1 cellular context compared by ENCODE assay signal in the genomic region with DNA sequence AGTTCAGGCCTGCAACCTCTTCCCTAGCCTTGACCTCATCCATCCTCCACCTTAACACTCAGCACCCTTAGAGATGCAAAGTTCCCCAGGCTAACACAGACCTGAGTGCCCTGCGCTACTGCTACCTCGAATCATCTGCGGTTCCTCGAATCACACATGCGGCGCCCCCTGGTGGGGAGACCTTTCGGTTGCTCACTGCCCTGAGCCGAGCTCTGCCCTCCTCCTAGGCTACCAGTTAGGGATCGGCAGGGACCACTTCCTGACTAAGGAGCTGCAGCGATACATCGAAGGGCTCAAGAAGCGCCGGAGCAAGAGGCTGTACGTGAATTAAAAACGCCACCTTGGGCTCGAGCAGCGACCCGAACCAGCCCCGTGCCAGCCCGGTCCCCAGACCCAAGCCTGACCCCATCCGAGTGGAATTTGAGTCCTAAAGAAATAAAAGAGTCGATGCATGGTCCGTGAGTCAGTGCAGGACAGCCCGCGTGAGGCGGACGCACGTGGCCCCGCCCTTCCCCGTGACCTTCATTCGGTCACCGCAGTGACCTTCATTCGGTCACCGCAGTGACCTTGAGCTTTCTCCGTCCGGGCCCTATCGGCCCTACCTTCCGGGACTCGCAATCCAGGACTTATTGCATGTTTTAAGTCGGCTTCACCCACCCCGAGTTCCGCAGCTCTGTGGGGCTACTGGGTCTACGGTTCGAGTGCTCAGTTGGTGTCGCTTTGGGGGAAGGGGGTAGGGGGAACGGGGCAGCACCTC.
TF ChIP-seq lines count a peak whose summit lies in the region.

No MANE protein-coding gene starts in this region.

TF ChIP-seq in GM12878, 131 proteins besides CTCF, POLR2A, EP300 and RAD21 (continued from another document and continues in another):
- TF ChIP-seq, protein P1, sequence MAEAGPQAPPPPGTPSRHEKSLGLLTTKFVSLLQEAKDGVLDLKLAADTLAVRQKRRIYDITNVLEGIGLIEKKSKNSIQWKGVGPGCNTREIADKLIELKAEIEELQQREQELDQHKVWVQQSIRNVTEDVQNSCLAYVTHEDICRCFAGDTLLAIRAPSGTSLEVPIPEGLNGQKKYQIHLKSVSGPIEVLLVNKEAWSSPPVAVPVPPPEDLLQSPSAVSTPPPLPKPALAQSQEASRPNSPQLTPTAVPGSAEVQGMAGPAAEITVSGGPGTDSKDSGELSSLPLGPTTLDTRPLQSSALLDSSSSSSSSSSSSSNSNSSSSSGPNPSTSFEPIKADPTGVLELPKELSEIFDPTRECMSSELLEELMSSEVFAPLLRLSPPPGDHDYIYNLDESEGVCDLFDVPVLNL (IDR thresholded peaks at IDR 0.05; ENCODE audit: low read depth, low read length): no peak
- peak; percentile 93 for TF ChIP-seq NBN (IDR thresholded peaks at IDR 0.05)
- TF ChIP-seq KLF5 (IDR thresholded peaks at IDR 0.05; ENCODE audit: partially characterized antibody): peak; percentile 61
- TF ChIP-seq, protein P2, sequence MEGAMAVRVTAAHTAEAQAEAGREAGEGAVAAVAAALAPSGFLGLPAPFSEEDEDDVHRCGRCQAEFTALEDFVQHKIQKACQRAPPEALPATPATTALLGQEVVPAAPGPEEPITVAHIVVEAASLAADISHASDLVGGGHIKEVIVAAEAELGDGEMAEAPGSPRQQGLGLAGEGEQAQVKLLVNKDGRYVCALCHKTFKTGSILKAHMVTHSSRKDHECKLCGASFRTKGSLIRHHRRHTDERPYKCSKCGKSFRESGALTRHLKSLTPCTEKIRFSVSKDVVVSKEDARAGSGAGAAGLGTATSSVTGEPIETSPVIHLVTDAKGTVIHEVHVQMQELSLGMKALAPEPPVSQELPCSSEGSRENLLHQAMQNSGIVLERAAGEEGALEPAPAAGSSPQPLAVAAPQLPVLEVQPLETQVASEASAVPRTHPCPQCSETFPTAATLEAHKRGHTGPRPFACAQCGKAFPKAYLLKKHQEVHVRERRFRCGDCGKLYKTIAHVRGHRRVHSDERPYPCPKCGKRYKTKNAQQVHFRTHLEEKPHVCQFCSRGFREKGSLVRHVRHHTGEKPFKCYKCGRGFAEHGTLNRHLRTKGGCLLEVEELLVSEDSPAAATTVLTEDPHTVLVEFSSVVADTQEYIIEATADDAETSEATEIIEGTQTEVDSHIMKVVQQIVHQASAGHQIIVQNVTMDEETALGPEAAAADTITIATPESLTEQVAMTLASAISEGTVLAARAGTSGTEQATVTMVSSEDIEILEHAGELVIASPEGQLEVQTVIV (IDR thresholded peaks at IDR 0.05; ENCODE audit: borderline replicate concordance, partially characterized antibody): no peak
- TF ChIP-seq CREM (IDR thresholded peaks at IDR 0.05; ENCODE audit: low read depth): peak; percentile 47; the same call in 1 of the 2 replicates
- TF ChIP-seq NR2F1 (conservative IDR thresholded peaks at IDR 0.05): peak; percentile 95
- no peak for TF ChIP-seq ETV6 (conservative IDR thresholded peaks at IDR 0.05 in 1 of 2, IDR thresholded peaks at IDR 0.05 in 1 of 2; ENCODE audit: borderline replicate concordance in 1 of 2, low read depth in 1 of 2)
- TF ChIP-seq HCFC1 (IDR thresholded peaks at IDR 0.05; ENCODE audit: low read length): peak; percentile 25; the same call in 1 of the 2 replicates
- TF ChIP-seq ESRRA (IDR thresholded peaks at IDR 0.05; ENCODE audit: low read length): peak; percentile 100
- TF ChIP-seq RBBP5 (conservative IDR thresholded peaks at IDR 0.05): no peak
- no peak for TF ChIP-seq ZNF217 (IDR thresholded peaks at IDR 0.05)
- peak; percentile 51; the same call in 1 of the 2 replicates for TF ChIP-seq ATF7 (IDR thresholded peaks at IDR 0.05; ENCODE audit: low read depth)
- TF ChIP-seq CBX3 (IDR thresholded peaks at IDR 0.05; ENCODE audit: borderline replicate concordance, low read depth): no peak
- TF ChIP-seq, protein P3, sequence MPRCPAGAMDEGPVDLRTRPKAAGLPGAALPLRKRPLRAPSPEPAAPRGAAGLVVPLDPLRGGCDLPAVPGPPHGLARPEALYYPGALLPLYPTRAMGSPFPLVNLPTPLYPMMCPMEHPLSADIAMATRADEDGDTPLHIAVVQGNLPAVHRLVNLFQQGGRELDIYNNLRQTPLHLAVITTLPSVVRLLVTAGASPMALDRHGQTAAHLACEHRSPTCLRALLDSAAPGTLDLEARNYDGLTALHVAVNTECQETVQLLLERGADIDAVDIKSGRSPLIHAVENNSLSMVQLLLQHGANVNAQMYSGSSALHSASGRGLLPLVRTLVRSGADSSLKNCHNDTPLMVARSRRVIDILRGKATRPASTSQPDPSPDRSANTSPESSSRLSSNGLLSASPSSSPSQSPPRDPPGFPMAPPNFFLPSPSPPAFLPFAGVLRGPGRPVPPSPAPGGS (IDR thresholded peaks at IDR 0.05; ENCODE audit: borderline replicate concordance, insufficient read depth, low read depth, low read length, poor library complexity, severe bottlenecking): no peak
- TF ChIP-seq, protein P4, sequence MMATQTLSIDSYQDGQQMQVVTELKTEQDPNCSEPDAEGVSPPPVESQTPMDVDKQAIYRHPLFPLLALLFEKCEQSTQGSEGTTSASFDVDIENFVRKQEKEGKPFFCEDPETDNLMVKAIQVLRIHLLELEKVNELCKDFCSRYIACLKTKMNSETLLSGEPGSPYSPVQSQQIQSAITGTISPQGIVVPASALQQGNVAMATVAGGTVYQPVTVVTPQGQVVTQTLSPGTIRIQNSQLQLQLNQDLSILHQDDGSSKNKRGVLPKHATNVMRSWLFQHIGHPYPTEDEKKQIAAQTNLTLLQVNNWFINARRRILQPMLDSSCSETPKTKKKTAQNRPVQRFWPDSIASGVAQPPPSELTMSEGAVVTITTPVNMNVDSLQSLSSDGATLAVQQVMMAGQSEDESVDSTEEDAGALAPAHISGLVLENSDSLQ (IDR thresholded peaks at IDR 0.05): peak; percentile 30
- TF ChIP-seq STAT3 (IDR thresholded peaks at IDR 0.05; ENCODE audit: low read depth, low read length): no peak
- peak; percentile 25; the same call in 1 of the 2 replicates for TF ChIP-seq RB1 (IDR thresholded peaks at IDR 0.05; ENCODE audit: borderline replicate concordance)
- TF ChIP-seq NFIC (IDR thresholded peaks at IDR 0.05; ENCODE audit: low read depth, low read length): no peak
- TF ChIP-seq BHLHE40 (IDR thresholded peaks at IDR 0.05; ENCODE audit: borderline replicate concordance in 1 of 2, low read depth in 2 of 2, low read length in 1 of 2): peak; percentile 87 to 91
- TF ChIP-seq BRCA1 (IDR thresholded peaks at IDR 0.05; ENCODE audit: low read depth, low read length): no peak
- TF ChIP-seq, protein P5, sequence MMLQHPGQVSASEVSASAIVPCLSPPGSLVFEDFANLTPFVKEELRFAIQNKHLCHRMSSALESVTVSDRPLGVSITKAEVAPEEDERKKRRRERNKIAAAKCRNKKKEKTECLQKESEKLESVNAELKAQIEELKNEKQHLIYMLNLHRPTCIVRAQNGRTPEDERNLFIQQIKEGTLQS (IDR thresholded peaks at IDR 0.05; ENCODE audit: borderline replicate concordance, extremely low read depth, low read depth, low read length): no peak
- peak; percentile 76 for TF ChIP-seq MYC (IDR thresholded peaks at IDR 0.05; ENCODE audit: insufficient read depth, insufficient read length, insufficient replicate concordance, low read length, severe bottlenecking)
- TF ChIP-seq KAT2A (conservative IDR thresholded peaks at IDR 0.05; ENCODE audit: control insufficient read depth, low read depth, low read length): no peak
- no peak for TF ChIP-seq CBX5 (IDR thresholded peaks at IDR 0.05; ENCODE audit: low read depth)
- no peak for TF ChIP-seq FOS (IDR thresholded peaks at IDR 0.05; ENCODE audit: borderline replicate concordance, extremely low read depth, insufficient read length)
- TF ChIP-seq, protein P6, sequence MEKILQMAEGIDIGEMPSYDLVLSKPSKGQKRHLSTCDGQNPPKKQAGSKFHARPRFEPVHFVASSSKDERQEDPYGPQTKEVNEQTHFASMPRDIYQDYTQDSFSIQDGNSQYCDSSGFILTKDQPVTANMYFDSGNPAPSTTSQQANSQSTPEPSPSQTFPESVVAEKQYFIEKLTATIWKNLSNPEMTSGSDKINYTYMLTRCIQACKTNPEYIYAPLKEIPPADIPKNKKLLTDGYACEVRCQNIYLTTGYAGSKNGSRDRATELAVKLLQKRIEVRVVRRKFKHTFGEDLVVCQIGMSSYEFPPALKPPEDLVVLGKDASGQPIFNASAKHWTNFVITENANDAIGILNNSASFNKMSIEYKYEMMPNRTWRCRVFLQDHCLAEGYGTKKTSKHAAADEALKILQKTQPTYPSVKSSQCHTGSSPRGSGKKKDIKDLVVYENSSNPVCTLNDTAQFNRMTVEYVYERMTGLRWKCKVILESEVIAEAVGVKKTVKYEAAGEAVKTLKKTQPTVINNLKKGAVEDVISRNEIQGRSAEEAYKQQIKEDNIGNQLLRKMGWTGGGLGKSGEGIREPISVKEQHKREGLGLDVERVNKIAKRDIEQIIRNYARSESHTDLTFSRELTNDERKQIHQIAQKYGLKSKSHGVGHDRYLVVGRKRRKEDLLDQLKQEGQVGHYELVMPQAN (conservative IDR thresholded peaks at IDR 0.05): peak; percentile 56; the same call in 1 of the 2 replicates
- TF ChIP-seq SMARCA5 (IDR thresholded peaks at IDR 0.05): peak; percentile 93; the same call in 1 of the 2 replicates
- TF ChIP-seq RUNX3 (IDR thresholded peaks at IDR 0.05; ENCODE audit: low read length): peak; percentile 79
- TF ChIP-seq CHD4 (IDR thresholded peaks at IDR 0.05): no peak
- peak; percentile 92 for TF ChIP-seq ZNF207 (IDR thresholded peaks at IDR 0.05; ENCODE audit: borderline replicate concordance)
- peak; percentile 69 for TF ChIP-seq EED (IDR thresholded peaks at IDR 0.05; ENCODE audit: low read depth)
- 0 out of 2 replicates have a peak, but pooled peaks have one; percentile 12 for TF ChIP-seq JUNB (IDR thresholded peaks at IDR 0.05)
- no peak for TF ChIP-seq KDM1A (IDR thresholded peaks at IDR 0.05; ENCODE audit: borderline replicate concordance)
- TF ChIP-seq IKZF1 (conservative IDR thresholded peaks at IDR 0.05): peak; percentile 70
- TF ChIP-seq, protein P7, sequence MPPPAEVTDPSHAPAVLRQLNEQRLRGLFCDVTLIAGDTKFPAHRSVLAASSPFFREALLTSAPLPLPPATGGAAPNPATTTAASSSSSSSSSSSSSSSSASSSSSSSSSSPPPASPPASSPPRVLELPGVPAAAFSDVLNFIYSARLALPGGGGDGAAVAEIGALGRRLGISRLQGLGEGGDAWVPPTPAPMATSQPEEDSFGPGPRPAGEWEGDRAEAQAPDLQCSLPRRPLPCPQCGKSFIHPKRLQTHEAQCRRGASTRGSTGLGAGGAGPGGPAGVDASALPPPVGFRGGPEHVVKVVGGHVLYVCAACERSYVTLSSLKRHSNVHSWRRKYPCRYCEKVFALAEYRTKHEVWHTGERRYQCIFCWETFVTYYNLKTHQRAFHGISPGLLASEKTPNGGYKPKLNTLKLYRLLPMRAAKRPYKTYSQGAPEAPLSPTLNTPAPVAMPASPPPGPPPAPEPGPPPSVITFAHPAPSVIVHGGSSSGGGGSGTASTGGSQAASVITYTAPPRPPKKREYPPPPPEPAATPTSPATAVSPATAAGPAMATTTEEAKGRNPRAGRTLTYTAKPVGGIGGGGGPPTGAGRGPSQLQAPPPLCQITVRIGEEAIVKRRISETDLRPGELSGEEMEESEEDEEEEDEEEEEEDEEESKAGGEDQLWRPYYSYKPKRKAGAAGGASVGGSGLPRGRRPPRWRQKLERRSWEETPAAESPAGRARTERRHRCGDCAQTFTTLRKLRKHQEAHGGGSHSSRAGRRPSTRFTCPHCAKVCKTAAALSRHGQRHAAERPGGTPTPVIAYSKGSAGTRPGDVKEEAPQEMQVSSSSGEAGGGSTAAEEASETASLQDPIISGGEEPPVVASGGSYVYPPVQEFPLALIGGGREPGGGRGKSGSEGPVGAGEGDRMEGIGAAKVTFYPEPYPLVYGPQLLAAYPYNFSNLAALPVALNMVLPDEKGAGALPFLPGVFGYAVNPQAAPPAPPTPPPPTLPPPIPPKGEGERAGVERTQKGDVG (CRISPR knock-in tag; IDR thresholded peaks at IDR 0.05): no peak
- TF ChIP-seq MXI1 (IDR thresholded peaks at IDR 0.05; ENCODE audit: low read depth, low read length): peak; percentile 79; the same call in 1 of the 2 replicates
- peak; percentile 44 for TF ChIP-seq MEF2B (IDR thresholded peaks at IDR 0.05; ENCODE audit: partially characterized antibody, poor library complexity, severe bottlenecking)
- no peak for TF ChIP-seq EZH2 (IDR thresholded peaks at IDR 0.05; ENCODE audit: borderline replicate concordance, control insufficient read depth, low read depth, low read length)
- peak; percentile 79 for TF ChIP-seq RAD51 (IDR thresholded peaks at IDR 0.05)
- no peak for TF ChIP-seq BCL11A (IDR thresholded peaks at IDR 0.05; ENCODE audit: low read depth, low read length)
- no peak for TF ChIP-seq TCF7 (IDR thresholded peaks at IDR 0.05; ENCODE audit: borderline replicate concordance)
- no peak for TF ChIP-seq ZNF24 (IDR thresholded peaks at IDR 0.05)
- TF ChIP-seq, protein P8, sequence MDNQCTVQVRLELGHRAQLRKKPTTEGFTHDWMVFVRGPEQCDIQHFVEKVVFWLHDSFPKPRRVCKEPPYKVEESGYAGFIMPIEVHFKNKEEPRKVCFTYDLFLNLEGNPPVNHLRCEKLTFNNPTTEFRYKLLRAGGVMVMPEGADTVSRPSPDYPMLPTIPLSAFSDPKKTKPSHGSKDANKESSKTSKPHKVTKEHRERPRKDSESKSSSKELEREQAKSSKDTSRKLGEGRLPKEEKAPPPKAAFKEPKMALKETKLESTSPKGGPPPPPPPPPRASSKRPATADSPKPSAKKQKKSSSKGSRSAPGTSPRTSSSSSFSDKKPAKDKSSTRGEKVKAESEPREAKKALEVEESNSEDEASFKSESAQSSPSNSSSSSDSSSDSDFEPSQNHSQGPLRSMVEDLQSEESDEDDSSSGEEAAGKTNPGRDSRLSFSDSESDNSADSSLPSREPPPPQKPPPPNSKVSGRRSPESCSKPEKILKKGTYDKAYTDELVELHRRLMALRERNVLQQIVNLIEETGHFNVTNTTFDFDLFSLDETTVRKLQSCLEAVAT (IDR thresholded peaks at IDR 0.05): peak; percentile 84
- no peak for TF ChIP-seq HDAC2 (IDR thresholded peaks at IDR 0.05)
- TF ChIP-seq FOXK2 (IDR thresholded peaks at IDR 0.05): no peak
- TF ChIP-seq, protein P9, sequence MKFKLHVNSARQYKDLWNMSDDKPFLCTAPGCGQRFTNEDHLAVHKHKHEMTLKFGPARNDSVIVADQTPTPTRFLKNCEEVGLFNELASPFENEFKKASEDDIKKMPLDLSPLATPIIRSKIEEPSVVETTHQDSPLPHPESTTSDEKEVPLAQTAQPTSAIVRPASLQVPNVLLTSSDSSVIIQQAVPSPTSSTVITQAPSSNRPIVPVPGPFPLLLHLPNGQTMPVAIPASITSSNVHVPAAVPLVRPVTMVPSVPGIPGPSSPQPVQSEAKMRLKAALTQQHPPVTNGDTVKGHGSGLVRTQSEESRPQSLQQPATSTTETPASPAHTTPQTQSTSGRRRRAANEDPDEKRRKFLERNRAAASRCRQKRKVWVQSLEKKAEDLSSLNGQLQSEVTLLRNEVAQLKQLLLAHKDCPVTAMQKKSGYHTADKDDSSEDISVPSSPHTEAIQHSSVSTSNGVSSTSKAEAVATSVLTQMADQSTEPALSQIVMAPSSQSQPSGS (IDR thresholded peaks at IDR 0.05; ENCODE audit: low read length): no peak
- peak; percentile 50; the same call in 1 of the 2 replicates for TF ChIP-seq YY1 (IDR thresholded peaks at IDR 0.05; ENCODE audit: low read depth, low read length)
- TF ChIP-seq ASH2L (IDR thresholded peaks at IDR 0.05; ENCODE audit: borderline replicate concordance, low read depth): no peak
- TF ChIP-seq RCOR1 (conservative IDR thresholded peaks at IDR 0.05; ENCODE audit: low read depth, low read length): 0 out of 2 replicates have a peak, but pooled peaks have one; percentile 87
- no peak for TF ChIP-seq ZNF622 (IDR thresholded peaks at IDR 0.05)
- peak; percentile 90; the same call in 1 of the 2 replicates for TF ChIP-seq WRNIP1 (IDR thresholded peaks at IDR 0.05; ENCODE audit: borderline replicate concordance, low read depth, low read length)
